Comparison of ENCODE assay signal across 12 cellular contexts in genomic region chr5:15285901-15286583, GRCh38.
DNase-seq lines count a peak whose midpoint lies in the region; ATAC-seq and TF ChIP-seq lines count a peak whose summit lies in the region.
"Had no signal": no experiment of that assay in that cellular context is flagged by ENCODE, and none has a peak within 500 bp of the region (broad histone marks: within the 10 kb centered on the region; RNA-seq: fewer than 3 reads in every experiment).

No MANE protein-coding gene starts in this region.

- H3K27me3 Mint-ChIP-seq in nephron (ENCODE audit: low read depth): no peaks in the 10 kb centered on the region
- H3K27me3 Mint-ChIP-seq: CD4-positive, alpha-beta memory T cell had no signal

- H3K9me3 Mint-ChIP-seq in nephron: peaks cover 3% of the 10 kb centered on the region

- H3K4me3 Mint-ChIP-seq in nephron: peak overlapping the region in 2 of 3 experiments; percentile 9 to 50
- H3K4me3 Mint-ChIP-seq: CD4-positive, alpha-beta memory T cell had no signal

- H3K27ac Mint-ChIP-seq in nephron: peak overlapping the region; percentile 76 to 90 (median 90)
- H3K27ac Mint-ChIP-seq: CD4-positive, alpha-beta memory T cell had no signal

- peaks cover 28% of the 10 kb centered on the region for H3K4me1 Mint-ChIP-seq in nephron
- H3K4me1 Mint-ChIP-seq: CD4-positive, alpha-beta memory T cell had no signal

- DNase-seq in ELF-1 (ENCODE audit: low read depth, low spot score) (peak; percentile 13), NCI-H226 (peak; percentile 56), fibroblast of the aortic adventitia (ENCODE audit: low read depth) (peak; percentile 0), NCI-H748 (lab: John Stamatoyannopoulos, UW; ENCODE audit: unreplicated experiment) (no peak)
- DNase-seq: CD4-positive, alpha-beta memory T cell; NCI-H187 treated with DMSO at 0.1 percent for 48 hours; T1000 had no signal

- H3K4me3 ChIP-seq in fibroblast of the aortic adventitia (ENCODE audit: low read depth, low read length): no peak overlapping the region
- H3K4me3 ChIP-seq: skin epidermis had no signal

- H3K36me3 Mint-ChIP-seq in nephron (ENCODE audit: low read depth): peaks cover 3% of the 10 kb centered on the region
- H3K36me3 Mint-ChIP-seq: CD4-positive, alpha-beta memory T cell had no signal

- ATAC-seq in GM21737 (IDR thresholded peaks at IDR 0.05; ENCODE audit: unreplicated experiment) (no peak), HG02642 (IDR thresholded peaks at IDR 0.05; ENCODE audit: poor library complexity, unreplicated experiment) (no peak), GM19455 (IDR thresholded peaks at IDR 0.05; ENCODE audit: unreplicated experiment) (no peak)

- no peak for TF ChIP-seq CTCF in fibroblast of the aortic adventitia (IDR thresholded peaks at IDR 0.05; ENCODE audit: insufficient read depth, low read length)
- no peak for TF ChIP-seq CTCF in nephron (IDR thresholded peaks at IDR 0.05; ENCODE audit: unreplicated experiment in 3 of 3)
